18 cellular contexts compared by ENCODE assay signal in genomic region chr13:104737713-104738112, GRCh38.
DNase-seq lines count a peak whose midpoint lies in the region; ATAC-seq and TF ChIP-seq lines count a peak whose summit lies in the region.
"Had no signal": no experiment of that assay in that cellular context is flagged by ENCODE, and none has a peak within 500 bp of the region (broad histone marks: within the 10 kb centered on the region; RNA-seq: fewer than 3 reads in every experiment).

No MANE protein-coding gene starts in this region.

- H3K9me2 ChIP-seq in GM23338 (ENCODE audit: insufficient read depth) = no peaks in the 10 kb centered on the region

- no peaks in the 10 kb centered on the region for H3K4me1 ChIP-seq in GM23338 (ENCODE audit: insufficient read depth)

- no peaks in the 10 kb centered on the region for H3K79me2 ChIP-seq in GM23338 (replicated peaks; ENCODE audit: insufficient read depth)

- H3K4me3 Mint-ChIP-seq in GM23338 (no peak overlapping the region), endothelial cell (ENCODE audit: unreplicated experiment) (no peak overlapping the region)
- H3K4me3 Mint-ChIP-seq: CD14-positive monocyte had no signal

- H3K4me2 ChIP-seq in GM23338 = no peak overlapping the region

- H3K4me1 Mint-ChIP-seq in GM23338 (no peaks in the 10 kb centered on the region), endothelial cell (ENCODE audit: unreplicated experiment) (no peaks in the 10 kb centered on the region)
- H3K4me1 Mint-ChIP-seq: CD14-positive monocyte had no signal

- no peaks in the 10 kb centered on the region for H3F3A ChIP-seq in GM23338 (replicated peaks; ENCODE audit: low read depth)

- no peaks in the 10 kb centered on the region for H3K9me3 Mint-ChIP-seq in GM23338
- no peaks in the 10 kb centered on the region for H3K9me3 Mint-ChIP-seq in endothelial cell (ENCODE audit: unreplicated experiment)

- H3K27me3 ChIP-seq in GM23338 (ENCODE audit: insufficient read depth) = no peaks in the 10 kb centered on the region

- TF ChIP-seq CTCF in GM23338 (conservative IDR thresholded peaks at IDR 0.05; ENCODE audit: low read depth in 2 of 2) = no peak
- TF ChIP-seq CTCF in fibroblast of pulmonary artery (IDR thresholded peaks at IDR 0.05; ENCODE audit: low read length, missing control alignments) = no peak
- no peak for TF ChIP-seq CTCF in endothelial cell (IDR thresholded peaks at IDR 0.05; ENCODE audit: unreplicated experiment)

- no peaks in the 10 kb centered on the region for H4K20me1 ChIP-seq in GM23338 (replicated peaks; ENCODE audit: insufficient read depth)

- H3K27ac ChIP-seq in GM23338 (ENCODE audit: low read depth) = no peak overlapping the region

- ATAC-seq in GM23338 (no peak), HG03039 (IDR thresholded peaks at IDR 0.05; ENCODE audit: unreplicated experiment) (no peak)
- ATAC-seq: HepG2 had no signal

- H3K36me3 Mint-ChIP-seq in GM23338 (ENCODE audit: low read depth) (no peaks in the 10 kb centered on the region), endothelial cell (ENCODE audit: low read depth, unreplicated experiment) (no peaks in the 10 kb centered on the region)
- H3K36me3 Mint-ChIP-seq: CD14-positive monocyte had no signal

- no peak overlapping the region for H3K4me3 ChIP-seq in GM23338
- H3K4me3 ChIP-seq in fibroblast of pulmonary artery (replicated peaks; ENCODE audit: low read depth, low read length) = no peak overlapping the region

- H2AFZ ChIP-seq in GM23338 = peak overlapping the region; percentile 38; the same call in 1 of the 2 replicates

- no peak overlapping the region for H3K27ac Mint-ChIP-seq in GM23338
- no peak overlapping the region for H3K27ac Mint-ChIP-seq in endothelial cell (ENCODE audit: unreplicated experiment)

- H3K36me3 ChIP-seq in GM23338 (ENCODE audit: insufficient read depth) = no peaks in the 10 kb centered on the region

- DNase-seq in GM23338 (ENCODE audit: low spot score) (no peak), M059J (ENCODE audit: low read depth) (peak; percentile 10), fibroblast of pulmonary artery (ENCODE audit: low read depth) (peak; percentile 45), non-pigmented ciliary epithelial cell (ENCODE audit: low read depth) (peak; percentile 3), endothelial cell (ENCODE audit: low spot score) (no peak), NCI-H2081 treated with DMSO at 0.1 percent for 48 hours (lab: John Stamatoyannopoulos, UW) (no peak)
- DNase-seq: ACHN, AML-193, DMS 273 treated with DMSO at 0.1 percent for 48 hours, KG1, NCI-H1105, NCI-H1694 treated with DMSO at 0.1 percent for 48 hours, NCI-H526 treated with DMSO at 0.1 percent for 48 hours, RPMI8226, SIG-M5 had no signal

- no peaks in the 10 kb centered on the region for H3K27me3 Mint-ChIP-seq in GM23338 (ENCODE audit: insufficient read depth, low read depth, poor library complexity)
- H3K27me3 Mint-ChIP-seq in endothelial cell (ENCODE audit: unreplicated experiment) = no peaks in the 10 kb centered on the region

TF ChIP-seq in GM23338, 12 proteins besides CTCF, POLR2A, EP300 and RAD21 (continues in another document):
- TF ChIP-seq EZH2 (IDR thresholded peaks at IDR 0.05; ENCODE audit: low read depth, unreplicated experiment) (no peak), EZH2phosphoT487 (IDR thresholded peaks at IDR 0.05; ENCODE audit: unreplicated experiment) (no peak), ETS1 (IDR thresholded peaks at IDR 0.05) (no peak), ZNF331 (CRISPR knock-in tag; IDR thresholded peaks at IDR 0.05; ENCODE audit: low read depth) (no peak), ZNF462 (CRISPR knock-in tag; IDR thresholded peaks at IDR 0.05) (no peak), REST (IDR thresholded peaks at IDR 0.05; ENCODE audit: unreplicated experiment) (no peak), JUNB (IDR thresholded peaks at IDR 0.05; ENCODE audit: unreplicated experiment) (no peak)

Comparison
In these comparisons a context has a peak if more than half of its experiments do, and no peak if none do; other contexts are left out.
1. DNase-seq: peak in M059J (single experiment), fibroblast of pulmonary artery (single experiment) and non-pigmented ciliary epithelial cell (single experiment); none in GM23338 (single experiment), endothelial cell (single experiment) and NCI-H2081 treated with DMSO at 0.1 percent for 48 hours (single experiment).